In the genomic region with DNA sequence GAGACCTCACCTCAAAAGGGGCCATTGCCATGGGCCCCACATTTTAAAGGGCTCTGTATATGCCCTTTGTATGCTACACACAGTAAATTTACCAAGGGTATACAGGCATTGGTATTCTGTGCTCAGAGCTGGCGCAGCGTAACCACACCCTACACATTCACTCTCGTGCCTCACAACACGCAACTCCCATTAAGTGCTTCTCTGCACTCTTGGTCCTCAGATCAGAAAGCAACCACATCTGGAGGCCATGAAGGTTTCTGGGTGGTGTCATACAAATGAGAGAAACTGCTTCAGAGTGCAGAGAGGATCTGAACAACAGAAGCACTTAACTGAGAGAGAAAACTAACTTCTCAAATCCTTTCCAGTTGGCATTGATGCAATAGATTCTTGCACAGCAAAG, we compare ENCODE assay signal across 21 cellular contexts.
"Had no signal": no experiment of that assay in that cellular context is flagged by ENCODE, and none has a peak within 500 bp of the region (broad histone marks: within the 10 kb centered on the region; RNA-seq: fewer than 3 reads in every experiment).

No MANE protein-coding gene starts in this region.

- H3K36me3 ChIP-seq: heart left ventricle, left lung, lower lobe of right lung, thoracic aorta, vagina had no signal

- H3K4me3 ChIP-seq: dorsolateral prefrontal cortex, heart left ventricle, left lung, lower lobe of right lung, mucosa of descending colon, thoracic aorta, vagina had no signal

- H3K4me1 ChIP-seq: heart left ventricle, left lung, lower lobe of right lung, vagina had no signal

- FAIRE-seq: bronchial epithelial cell, colon had no signal

- DNase-seq: activated B cell treated with CpG ODN at 0.5 μM for 24 hours; activated CD4-positive, alpha-beta T cell treated with anti-CD3 and anti-CD28 coated beads, Interleukin-2, amount 50 U/mL, for 1 hour; activated CD8-positive, alpha-beta memory T cell treated with anti-CD3 and anti-CD28 coated beads, Interleukin-2, amount 10 ng/mL, durations not matched to agents 7 days and 5 days; activated CD8-positive, alpha-beta T cell treated with anti-CD3 and anti-CD28 coated beads, Interleukin-2, amount 10 ng/mL, durations not matched to agents 7 days and 5 days; activated T-cell treated with anti-CD3 and anti-CD28 coated beads, Interleukin-2, amount 50 U/mL, for 48 hours; anterior cingulate cortex; dorsolateral prefrontal cortex; effector memory CD4-positive, alpha-beta T cell; heart left ventricle; left lung; lower lobe of right lung; mucosa of descending colon; posterior cingulate gyrus; right cardiac atrium; stimulated activated CD4-positive, alpha-beta T cell treated with anti-CD3 and anti-CD28 coated beads, Interleukin-2, amount 100 ng/mL, for 48 hours; T-cell had no signal

- H3K27ac ChIP-seq: dorsolateral prefrontal cortex, heart left ventricle, left lung, lower lobe of right lung, thoracic aorta, vagina had no signal

- H3K27me3 ChIP-seq: dorsolateral prefrontal cortex, heart left ventricle, left lung, vagina had no signal

- H3K9me3 ChIP-seq: heart left ventricle, left lung, lower lobe of right lung, mucosa of descending colon, thoracic aorta, vagina had no signal

- ATAC-seq: activated CD8-positive, alpha-beta memory T cell treated with anti-CD3 and anti-CD28 coated beads, Interleukin-2, amount 10 ng/mL, durations not matched to agents 7 days and 5 days; activated CD8-positive, alpha-beta T cell treated with anti-CD3 and anti-CD28 coated beads, Interleukin-2, amount 10 ng/mL, durations not matched to agents 7 days and 5 days; heart left ventricle; left lung; lower lobe of right lung; mucosa of descending colon; natural killer cell treated with Interleukin-12 subunit alpha and Interleukin-12 subunit beta and Interleukin-15 and Interleukin-18, amount 100 ng/mL, for 72 hours; right cardiac atrium; T-cell had no signal
